In genomic region chr5:178163772-178164735, GRCh38 we compare ENCODE assay signal across 8 cellular contexts. TPM values are rescaled to one million over a fixed set of nuclear protein-coding genes. Genes with fewer than 3 reads are reported as not detected.
DNase-seq lines count a peak whose midpoint lies in the region; ATAC-seq and TF ChIP-seq lines count a peak whose summit lies in the region.

No MANE protein-coding gene starts in this region.

- TF ChIP-seq CTCF in AG10803 (conservative IDR thresholded peaks at IDR 0.05; ENCODE audit: low read length), result peak; percentile 97
- TF ChIP-seq CTCF in kidney epithelial cell (IDR thresholded peaks at IDR 0.05; ENCODE audit: insufficient read depth, low read length, poor library complexity, severe bottlenecking), result peak; percentile 99

- H3K27ac ChIP-seq in caudate nucleus (ENCODE audit: low read depth, low read length), result no peak overlapping the region

- ATAC-seq in GM19023 (IDR thresholded peaks at IDR 0.05; ENCODE audit: unreplicated experiment) (peak; percentile 94), HG03280 (IDR thresholded peaks at IDR 0.05; ENCODE audit: unreplicated experiment) (peak; percentile 96)

- H3K27me3 ChIP-seq in kidney epithelial cell (ENCODE audit: control insufficient read depth, insufficient read depth, low read length), result peaks cover 17% of the 10 kb centered on the region

- H3K4me3 ChIP-seq in AG10803 (ENCODE audit: low read length) (peak overlapping the region; percentile 35; the same call in 1 of the 2 replicates), kidney epithelial cell (ENCODE audit: low read depth, low read length) (no peak overlapping the region)

- H3K36me3 ChIP-seq in kidney epithelial cell (ENCODE audit: control insufficient read depth, insufficient read depth, low read length), result no peaks in the 10 kb centered on the region

- DNase-seq in AG10803 (ENCODE audit: low read depth) (peak; percentile 58), NCI-H446 (lab: John Stamatoyannopoulos, UW) (peak; percentile 50 to 87), caudate nucleus (lab: John Stamatoyannopoulos, UW) (peak in 59 of 61 donors; percentile 3 to 84 (median 59)), kidney epithelial cell (ENCODE audit: low read depth) (no peak)
- peak; percentile 79 to 97 (median 89) for DNase-seq in activated CD4-positive, CD25-positive, alpha-beta regulatory T cell (lab: John Stamatoyannopoulos, UW)
- DNase-seq in stimulated activated CD4-positive, alpha-beta T cell treated with anti-CD3 and anti-CD28 coated beads, Interleukin-1b, Interleukin-23, amount 100 ng/mL, for 4 hours (ENCODE audit: low read depth in 2 of 2), result peak; percentile 92 to 95

RNA-seq across cellular contexts. Expression of gene NHP2, which starts 10.4 kb away (rescaled TPM):
- 454 and 476 TPM in 2 replicates for total RNA-seq in kidney epithelial cell

RNA-seq across cellular contexts. Expression of gene GMCL2, which starts 23.1 kb away (rescaled TPM):
- not detected in 2 replicates for total RNA-seq in kidney epithelial cell

RNA-seq across cellular contexts. Expression of gene RMND5B, which starts 33.2 kb away (rescaled TPM):
- 26.3 and 42.7 TPM in 2 replicates for total RNA-seq in kidney epithelial cell

RNA-seq across cellular contexts. Expression of gene HNRNPAB, which starts 40.3 kb away (rescaled TPM):
- total RNA-seq in kidney epithelial cell, result 132 and 152 TPM in 2 replicates

RNA-seq across cellular contexts. Expression of gene N4BP3, which starts 50.7 kb away (rescaled TPM):
- total RNA-seq in kidney epithelial cell, result 6.0 and 6.8 TPM in 2 replicates
